Comparison of ENCODE assay signal across 1 cellular context in genomic region chr16:82433042-82433441, GRCh38.
TF ChIP-seq lines count a peak whose summit lies in the region.

No MANE protein-coding gene starts in this region.

TF ChIP-seq in HepG2, 621 proteins besides CTCF, POLR2A, EP300 and RAD21 (continued from another document):
- no peak for TF ChIP-seq STAT6 (CRISPR knock-in tag; IDR thresholded peaks at IDR 0.05; ENCODE audit: borderline replicate concordance)
- TF ChIP-seq LCORL (IDR thresholded peaks at IDR 0.05) = no peak
- TF ChIP-seq LCORL (CRISPR knock-in tag; IDR thresholded peaks at IDR 0.05) = no peak
- no peak for TF ChIP-seq ZSCAN20 (CRISPR knock-in tag; IDR thresholded peaks at IDR 0.05; ENCODE audit: borderline replicate concordance)
- TF ChIP-seq CBX1 (IDR thresholded peaks at IDR 0.05; ENCODE audit: low read depth) = no peak
- TF ChIP-seq HNRNPK (IDR thresholded peaks at IDR 0.05; ENCODE audit: low read depth, low read length, poor library complexity, severe bottlenecking) = peak; percentile 97
